1 cellular context compared by ENCODE assay signal in the genomic region with DNA sequence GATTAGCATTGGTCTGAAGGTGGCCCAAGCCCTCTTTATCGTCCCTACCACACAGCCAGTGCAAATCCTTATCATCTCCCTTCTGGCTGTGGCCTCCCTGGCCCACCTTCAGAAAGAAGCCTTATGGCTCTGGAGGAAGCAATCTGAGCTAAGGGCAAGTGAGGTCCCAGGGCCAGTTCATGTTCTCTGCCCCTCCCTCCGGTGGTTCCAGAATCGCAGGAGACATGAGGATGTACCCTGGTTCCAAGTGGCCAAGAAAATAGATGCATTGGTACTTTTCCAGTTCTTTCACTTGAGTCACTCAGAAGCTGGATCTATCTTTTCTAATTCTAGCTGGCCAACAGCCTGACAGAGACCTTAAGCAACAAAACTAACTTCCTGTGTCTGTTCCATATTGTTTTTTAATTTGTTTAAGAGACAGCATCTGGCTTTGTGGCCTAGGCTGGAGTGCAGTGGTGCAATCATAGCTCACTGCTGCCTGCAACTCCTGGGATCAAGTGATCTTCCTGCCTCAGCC.
TF ChIP-seq lines count a peak whose summit lies in the region.

No MANE protein-coding gene starts in this region.

TF ChIP-seq in K562, 482 proteins besides CTCF, POLR2A, EP300 and RAD21 (continued from another document):
- no peak for TF ChIP-seq REST (CRISPR knock-in tag; IDR thresholded peaks at IDR 0.05; ENCODE audit: low read depth)
- no peak for TF ChIP-seq ZNF668 (CRISPR knock-in tag; IDR thresholded peaks at IDR 0.05)
- TF ChIP-seq, protein P1, sequence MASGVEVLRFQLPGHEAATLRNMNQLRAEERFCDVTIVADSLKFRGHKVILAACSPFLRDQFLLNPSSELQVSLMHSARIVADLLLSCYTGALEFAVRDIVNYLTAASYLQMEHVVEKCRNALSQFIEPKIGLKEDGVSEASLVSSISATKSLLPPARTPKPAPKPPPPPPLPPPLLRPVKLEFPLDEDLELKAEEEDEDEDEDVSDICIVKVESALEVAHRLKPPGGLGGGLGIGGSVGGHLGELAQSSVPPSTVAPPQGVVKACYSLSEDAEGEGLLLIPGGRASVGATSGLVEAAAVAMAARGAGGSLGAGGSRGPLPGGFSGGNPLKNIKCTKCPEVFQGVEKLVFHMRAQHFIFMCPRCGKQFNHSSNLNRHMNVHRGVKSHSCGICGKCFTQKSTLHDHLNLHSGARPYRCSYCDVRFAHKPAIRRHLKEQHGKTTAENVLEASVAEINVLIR (CRISPR knock-in tag; IDR thresholded peaks at IDR 0.05), result no peak
- no peak for TF ChIP-seq PRPF4 (IDR thresholded peaks at IDR 0.05; ENCODE audit: insufficient read depth, low read depth, low read length, poor library complexity, severe bottlenecking)
- no peak for TF ChIP-seq C11orf30 (IDR thresholded peaks at IDR 0.05; ENCODE audit: low read depth)
- 0 out of 2 replicates have a peak, but pooled peaks have one; percentile 54 for TF ChIP-seq ZBTB33 (CRISPR knock-in tag; IDR thresholded peaks at IDR 0.05)
- peak; percentile 53; the same call in 1 of the 2 replicates for TF ChIP-seq ERF (CRISPR knock-in tag; IDR thresholded peaks at IDR 0.05)
- no peak for TF ChIP-seq ZNF449 (CRISPR knock-in tag; IDR thresholded peaks at IDR 0.05)
- no peak for TF ChIP-seq ZNF324 (CRISPR knock-in tag; IDR thresholded peaks at IDR 0.05)
- TF ChIP-seq PYGO2 (tag; IDR thresholded peaks at IDR 0.05), result peak; percentile 37; the same call in 1 of the 2 replicates
- no peak for TF ChIP-seq ZNF707 (CRISPR knock-in tag; conservative IDR thresholded peaks at IDR 0.05)
- TF ChIP-seq E2F1 (CRISPR knock-in tag; IDR thresholded peaks at IDR 0.05), result no peak
- TF ChIP-seq GATA2 (CRISPR knock-in tag; IDR thresholded peaks at IDR 0.05), result peak; percentile 96
- TF ChIP-seq SMAD4 (CRISPR knock-in tag; conservative IDR thresholded peaks at IDR 0.05), result peak; percentile 95
TF ChIP-seq in K562: peak in this region for 127.
